In the genomic region with DNA sequence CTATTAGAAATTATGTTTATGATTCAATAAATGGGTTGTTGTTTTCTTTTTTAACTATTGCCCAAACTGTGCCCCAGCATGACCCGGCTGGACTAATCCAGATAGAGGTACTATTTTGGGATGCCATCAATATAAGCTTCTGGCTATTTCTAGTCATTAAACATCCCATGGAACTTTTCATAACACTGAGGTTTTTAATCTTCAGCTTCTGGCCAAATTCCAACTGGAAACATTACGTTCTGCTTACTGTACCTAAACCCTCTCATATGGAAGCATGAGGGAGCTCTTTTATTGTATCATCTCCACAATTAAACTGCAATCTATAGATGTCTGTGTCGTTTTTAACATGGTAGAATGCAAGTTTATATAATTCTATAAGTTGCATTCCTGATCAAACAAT, we compare ENCODE assay signal across 21 cellular contexts.
"Had no signal": no experiment of that assay in that cellular context is flagged by ENCODE, and none has a peak within 500 bp of the region (broad histone marks: within the 10 kb centered on the region; RNA-seq: fewer than 3 reads in every experiment).

No MANE protein-coding gene starts in this region.

- H3K27ac ChIP-seq: breast epithelium, KMS-11 had no signal

- DNase-seq: activated CD4-positive, alpha-beta T cell treated with anti-CD3 and anti-CD28 coated beads for 4 hours; activated CD8-positive, alpha-beta memory T cell treated with anti-CD3 and anti-CD28 coated beads, Interleukin-2, amount 50 U/mL, for 4 hours; activated CD8-positive, alpha-beta T cell treated with anti-CD3 and anti-CD28 coated beads for 36 hours; activated naive CD4-positive, alpha-beta T cell treated with anti-CD3 and anti-CD28 coated beads, Interleukin-2, amount 50 U/mL, for 16 hours; activated T-cell treated with anti-CD3 and anti-CD28 coated beads, Interleukin-2, amount 50 U/mL, for 72 hours; central memory CD4-positive, alpha-beta T cell; MV-4-11; NCI-H1092 treated with DMSO at 0.1 percent for 48 hours; NCI-H1417 treated with DMSO at 0.1 percent for 48 hours; NCI-H1694; NCI-H2029; NCI-H2107; NCI-H2171 treated with DMSO at 0.1 percent for 48 hours; NCI-H226; NCI-H526 treated with DMSO at 0.1 percent for 48 hours; NCI-H82; SHP77 had no signal

- H3K27me3 ChIP-seq: breast epithelium had no signal

- H3K4me2 ChIP-seq: KMS-11 had no signal

- H3K4me1 ChIP-seq: breast epithelium had no signal

- H3K9me3 ChIP-seq: breast epithelium had no signal

- H3K27ac Mint-ChIP-seq: activated T-helper 2 cell treated with anti-CD3 and anti-CD28 coated beads, Interferon-gamma antibody, Interleukin-2, Interleukin-4, amounts not matched to agents 10 μg/mL and 5 μg/mL and 100 μg/mL, durations not matched to agents 14 hours and 24 hours and 36 hours; T-helper 1 cell treated with Interleukin-12 subunit alpha and Interleukin-12 subunit beta and Interleukin-4 antibody, amounts not matched to agents 30 μg/mL and 1 μg/mL, for 36 hours had no signal

- H3K36me3 ChIP-seq: breast epithelium had no signal

- H3K9ac ChIP-seq: KMS-11 had no signal

- H3K4me3 ChIP-seq: breast epithelium had no signal

- H3K9me3 Mint-ChIP-seq: activated CD8-positive, alpha-beta T cell treated with anti-CD3 and anti-CD28 coated beads for 36 hours; activated T-helper 2 cell treated with anti-CD3 and anti-CD28 coated beads, Interferon-gamma antibody, Interleukin-2, Interleukin-4, amounts not matched to agents 10 μg/mL and 5 μg/mL and 100 μg/mL, durations not matched to agents 14 hours and 24 hours and 36 hours had no signal
